9 cellular contexts compared by ENCODE assay signal in genomic region chr3:152309535-152310317, GRCh38. TPM values are rescaled to one million over a fixed set of nuclear protein-coding genes. Genes with fewer than 3 reads are reported as not detected.
DNase-seq lines count a peak whose midpoint lies in the region; ATAC-seq, FAIRE-seq and TF ChIP-seq lines count a peak whose summit lies in the region.
"Had no signal": no experiment of that assay in that cellular context is flagged by ENCODE, and none has a peak within 500 bp of the region (broad histone marks: within the 10 kb centered on the region; RNA-seq: fewer than 3 reads in every experiment).

No MANE protein-coding gene starts in this region.

- POLR2A ChIA-PET in A549 (lab: Yijun Ruan, JAX): interaction anchor here (0.6 to 0.9 kb wide), 2 partner anchors 41 to 134 kb away, joined by 3 to 4 read pairs; partner anchors contain the start of gene MBNL1

- no peak for TF ChIP-seq POLR2A in A549 (IDR thresholded peaks at IDR 0.05; ENCODE audit: low read length)

- H3K56ac ChIP-seq in mesendoderm (ENCODE audit: low read length): no peak overlapping the region

- peaks cover 38% of the 10 kb centered on the region for H3K4me1 Mint-ChIP-seq in memory B cell

- no peaks in the 10 kb centered on the region for H3K36me3 ChIP-seq in mesendoderm (ENCODE audit: control insufficient read depth, insufficient read depth, low read length)
- H3K36me3 ChIP-seq in small intestine (ENCODE audit: control insufficient read depth in 2 of 2, insufficient read depth in 2 of 2, low read length in 2 of 2): no peaks in the 10 kb centered on the region

- H4K5ac ChIP-seq in mesendoderm (ENCODE audit: low read length): no peak overlapping the region

- H3K18ac ChIP-seq in mesendoderm (ENCODE audit: low read length): no peak overlapping the region

- no peak overlapping the region for H2BK15ac ChIP-seq in mesendoderm (replicated peaks; ENCODE audit: low read depth)

- H3K4me3 Mint-ChIP-seq in memory B cell: no peak overlapping the region

- H3K79me1 ChIP-seq in mesendoderm (ENCODE audit: low read length): no peaks in the 10 kb centered on the region

- no peak overlapping the region for H4K8ac ChIP-seq in mesendoderm (ENCODE audit: low read depth, low read length)

- TF ChIP-seq CTCF in A549 (IDR thresholded peaks at IDR 0.05): no peak

- 65% methylated on average over 6 of the region's 6 CpGs for WGBS in A549 (ENCODE audit: missing lambda C conversion rate)
- no CpG with 5 or more reads among the region's 6 CpGs for WGBS in mesendoderm (ENCODE audit: extremely low coverage, insufficient coverage, low lambda C conversion rate)
- WGBS in small intestine, 3 donors: 59 to 74% (median 61%) methylated on average over 6 of the region's 6 CpGs

- no peak for TF ChIP-seq EP300 in A549 (IDR thresholded peaks at IDR 0.05)

- no peak overlapping the region for H2BK5ac ChIP-seq in mesendoderm (ENCODE audit: low read length)

- H2AK5ac ChIP-seq in mesendoderm (ENCODE audit: low read length): no peak overlapping the region

- H3K4me1 ChIP-seq in A549 (peaks cover 56% of the 10 kb centered on the region), mesendoderm (ENCODE audit: control insufficient read depth, low read depth, low read length) (peaks cover 7% of the 10 kb centered on the region), small intestine (ENCODE audit: control insufficient read depth in 2 of 2, insufficient read depth in 1 of 2, low read depth in 1 of 2, low read length in 1 of 2) (peaks cover 5 to 23% of the 10 kb centered on the region in 2 donors)

- no peak overlapping the region for H3K23ac ChIP-seq in mesendoderm (ENCODE audit: low read length)

- H3K36me3 Mint-ChIP-seq in memory B cell: peaks cover 10% of the 10 kb centered on the region

- H3K4ac ChIP-seq in mesendoderm (ENCODE audit: low read depth, low read length): no peak overlapping the region

- peak overlapping the region; percentile 90 for H3K4me2 ChIP-seq in A549
- no peak overlapping the region for H3K4me2 ChIP-seq in mesendoderm (ENCODE audit: low read length)

- H3K79me2 ChIP-seq in mesendoderm (ENCODE audit: control insufficient read depth, insufficient read depth, low read length): no peaks in the 10 kb centered on the region

- DNase-seq in A549 (ENCODE audit: low read depth in 1 of 2, low spot score in 1 of 2): no peak
- peak; percentile 82 for DNase-seq in amniotic epithelial cell (ENCODE audit: low read depth)
- DNase-seq in memory B cell (ENCODE audit: low spot score in 2 of 2): no peak
- DNase-seq in mesendoderm: no peak
- DNase-seq in NCI-H526 (lab: John Stamatoyannopoulos, UW): no peak
- no peak for DNase-seq in small intestine
- DNase-seq: testis had no signal

- CTCF ChIA-PET in A549 (lab: Yijun Ruan, JAX): interaction anchor here (0.8 to 1.3 kb wide), 4 partner anchors 17 to 1455 kb away, joined by 3 to 4 read pairs (median 3); no protein-coding TSS in a partner anchor

- H3K4me3 ChIP-seq in A549 (no peak overlapping the region), mesendoderm (ENCODE audit: low read length) (no peak overlapping the region), small intestine (ENCODE audit: low read depth in 1 of 2, low read length in 2 of 2) (no peak overlapping the region)
- H3K4me3 ChIP-seq: testis had no signal

- H3K27ac ChIP-seq in A549: peak overlapping the region; percentile 84 to 91
- no peak overlapping the region for H3K27ac ChIP-seq in mesendoderm (ENCODE audit: low read depth, low read length)
- H3K27ac ChIP-seq in small intestine (ENCODE audit: low read depth in 1 of 2, low read length in 1 of 2): no peak overlapping the region

- no peaks in the 10 kb centered on the region for H3K9me3 ChIP-seq in A549
- H3K9me3 ChIP-seq in small intestine (ENCODE audit: control insufficient read depth, low read depth): no peaks in the 10 kb centered on the region
- H3K9me3 ChIP-seq: testis had no signal

- peak overlapping the region; percentile 72 for H3K27ac Mint-ChIP-seq in memory B cell

- H3K27me3 Mint-ChIP-seq in memory B cell: no peaks in the 10 kb centered on the region

- FAIRE-seq in A549 (lab: Jason Lieb, UNC) (no peak), small intestine (lab: Jason Lieb, UNC) (no peak)

- no peak overlapping the region for H3K9ac ChIP-seq in mesendoderm (ENCODE audit: low read length)

- no peak for ATAC-seq in A549
- ATAC-seq in HG02884 (IDR thresholded peaks at IDR 0.05; ENCODE audit: unreplicated experiment): peak; percentile 50
- ATAC-seq in memory B cell (ENCODE audit: low read depth): no peak
- no peak for ATAC-seq in HG03025 (IDR thresholded peaks at IDR 0.05; ENCODE audit: low FRiP score, unreplicated experiment)

- H3K27me3 ChIP-seq in mesendoderm (ENCODE audit: insufficient read depth, low read length, poor library complexity): no peaks in the 10 kb centered on the region
- no peaks in the 10 kb centered on the region for H3K27me3 ChIP-seq in small intestine (ENCODE audit: control insufficient read depth in 2 of 2, insufficient read depth in 2 of 2, low read length in 2 of 2)
- H3K27me3 ChIP-seq: testis had no signal

- H3K9me3 Mint-ChIP-seq in memory B cell: no peaks in the 10 kb centered on the region

- no peak overlapping the region for H2BK120ac ChIP-seq in mesendoderm (ENCODE audit: low read depth, low read length)

- no peak for TF ChIP-seq RAD21 in A549 (conservative IDR thresholded peaks at IDR 0.05 in 1 of 2, IDR thresholded peaks at IDR 0.05 in 1 of 2)

TF ChIP-seq in A549, 52 proteins besides CTCF, POLR2A, EP300 and RAD21:
- TF ChIP-seq, protein P1, sequence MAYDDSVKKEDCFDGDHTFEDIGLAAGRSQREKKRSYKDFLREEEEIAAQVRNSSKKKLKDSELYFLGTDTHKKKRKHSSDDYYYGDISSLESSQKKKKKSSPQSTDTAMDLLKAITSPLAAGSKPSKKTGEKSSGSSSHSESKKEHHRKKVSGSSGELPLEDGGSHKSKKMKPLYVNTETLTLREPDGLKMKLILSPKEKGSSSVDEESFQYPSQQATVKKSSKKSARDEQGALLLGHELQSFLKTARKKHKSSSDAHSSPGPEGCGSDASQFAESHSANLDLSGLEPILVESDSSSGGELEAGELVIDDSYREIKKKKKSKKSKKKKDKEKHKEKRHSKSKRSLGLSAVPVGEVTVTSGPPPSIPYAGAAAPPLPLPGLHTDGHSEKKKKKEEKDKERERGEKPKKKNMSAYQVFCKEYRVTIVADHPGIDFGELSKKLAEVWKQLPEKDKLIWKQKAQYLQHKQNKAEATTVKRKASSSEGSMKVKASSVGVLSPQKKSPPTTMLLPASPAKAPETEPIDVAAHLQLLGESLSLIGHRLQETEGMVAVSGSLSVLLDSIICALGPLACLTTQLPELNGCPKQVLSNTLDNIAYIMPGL (CRISPR knock-in tag; IDR thresholded peaks at IDR 0.05; ENCODE audit: borderline replicate concordance): no peak
- TF ChIP-seq, protein P2, sequence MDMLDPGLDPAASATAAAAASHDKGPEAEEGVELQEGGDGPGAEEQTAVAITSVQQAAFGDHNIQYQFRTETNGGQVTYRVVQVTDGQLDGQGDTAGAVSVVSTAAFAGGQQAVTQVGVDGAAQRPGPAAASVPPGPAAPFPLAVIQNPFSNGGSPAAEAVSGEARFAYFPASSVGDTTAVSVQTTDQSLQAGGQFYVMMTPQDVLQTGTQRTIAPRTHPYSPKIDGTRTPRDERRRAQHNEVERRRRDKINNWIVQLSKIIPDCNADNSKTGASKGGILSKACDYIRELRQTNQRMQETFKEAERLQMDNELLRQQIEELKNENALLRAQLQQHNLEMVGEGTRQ (IDR thresholded peaks at IDR 0.05): no peak
- TF ChIP-seq CBX2 (IDR thresholded peaks at IDR 0.05; ENCODE audit: borderline replicate concordance, low read depth): no peak
- TF ChIP-seq ZC3H11A (IDR thresholded peaks at IDR 0.05): no peak
- TF ChIP-seq ZSCAN20 (CRISPR knock-in tag; IDR thresholded peaks at IDR 0.05): no peak
- TF ChIP-seq FOSB (CRISPR knock-in tag; IDR thresholded peaks at IDR 0.05): no peak
- no peak for TF ChIP-seq POLR2AphosphoS2 (conservative IDR thresholded peaks at IDR 0.05; ENCODE audit: low read length)
- no peak for TF ChIP-seq GATA3 (IDR thresholded peaks at IDR 0.05; ENCODE audit: borderline replicate concordance)
- TF ChIP-seq NFE2L2 (conservative IDR thresholded peaks at IDR 0.05; ENCODE audit: low read length): no peak
- no peak for TF ChIP-seq CHD2 (IDR thresholded peaks at IDR 0.05; ENCODE audit: low read length, partially characterized antibody)
- no peak for TF ChIP-seq SREBF2 (IDR thresholded peaks at IDR 0.05)
- TF ChIP-seq HDAC2 (IDR thresholded peaks at IDR 0.05): no peak
- TF ChIP-seq MAFK (IDR thresholded peaks at IDR 0.05; ENCODE audit: partially characterized antibody): no peak
- no peak for TF ChIP-seq ZFP36 (IDR thresholded peaks at IDR 0.05; ENCODE audit: borderline replicate concordance, partially characterized antibody)
TF ChIP-seq in A549: peak in this region for 0.

RNA-seq across cellular contexts. Expression of gene MBNL1, which starts 41.0 kb away (rescaled TPM):
- polyA plus RNA-seq in A549 (2011; rRNA removed) (92.5 and 114 TPM in 2 replicates), A549 (2017; fragmentation: RNase III; extraction: RNeasy Plus Mini Kit Qiagen cat#74134 plus additional on column Dnase treatment) (59.6 to 60.5 TPM (median 59.9 TPM) in 3 replicates), small intestine (10 to 100 TPM; 39.6 to 41.2 (median 40.0) TPM)
- polyA plus RNA-seq in A549 (2012; cell fraction: cytosol; rRNA removed): 38.1 and 53.4 TPM in 2 replicates
- 23.1 and 23.7 TPM in 2 replicates for polyA plus RNA-seq in A549 (2012; cell fraction: nucleus; rRNA removed)
- polyA minus RNA-seq in A549 (2011; rRNA and poly(A)+ RNA removed): 330 and 339 TPM in 2 replicates
- polyA plus RNA-seq in mesendoderm (2013, experiment 1 of 2): 4.1 TPM
- polyA plus RNA-seq in mesendoderm (2013, experiment 2 of 2): 4.2 TPM

Comparison
In these comparisons a context has a peak if more than half of its experiments do, and no peak if none do; other contexts are left out.
1. H3K27ac ChIP-seq: peak in A549 (2 of 2); none in mesendoderm (single experiment) and small intestine (0 of 2).